9 cellular contexts compared by ENCODE assay signal in genomic region chr12:28569698-28570411, GRCh38.
DNase-seq lines count a peak whose midpoint lies in the region; ATAC-seq and TF ChIP-seq lines count a peak whose summit lies in the region.
"Had no signal": no experiment of that assay in that cellular context is flagged by ENCODE, and none has a peak within 500 bp of the region (broad histone marks: within the 10 kb centered on the region; RNA-seq: fewer than 3 reads in every experiment).

No MANE protein-coding gene starts in this region.

- no peak for TF ChIP-seq CTCF in RWPE1 (conservative IDR thresholded peaks at IDR 0.05; ENCODE audit: low read depth)

- peak; percentile 90 for ATAC-seq in stimulated activated naive CD8-positive, alpha-beta T cell treated with anti-CD3 and anti-CD28 coated beads, Interleukin-15, amount 100 ng/mL, for 72 hours
- ATAC-seq: left lobe of liver had no signal

- no peaks in the 10 kb centered on the region for H3K9me3 Mint-ChIP-seq in stimulated activated naive CD8-positive, alpha-beta T cell treated with anti-CD3 and anti-CD28 coated beads, Interleukin-15, amount 100 ng/mL, for 72 hours

- no peaks in the 10 kb centered on the region for H3K27me3 ChIP-seq in adipocyte (replicated peaks; ENCODE audit: control insufficient read depth, insufficient read depth, low read length)
- H3K27me3 ChIP-seq: upper lobe of left lung had no signal

- no peak overlapping the region for H3K4me3 Mint-ChIP-seq in stimulated activated naive CD8-positive, alpha-beta T cell treated with anti-CD3 and anti-CD28 coated beads, Interleukin-15, amount 100 ng/mL, for 72 hours

- POLR2A ChIA-PET in RWPE1 (lab: Yijun Ruan, JAX; ENCODE audit: low non-redundant PET) = no interaction called here

- H3K9me3 ChIP-seq in adipocyte (ENCODE audit: control insufficient read depth, low read length) = no peaks in the 10 kb centered on the region
- H3K9me3 ChIP-seq: upper lobe of left lung had no signal

- H3K27ac Mint-ChIP-seq in stimulated activated naive CD8-positive, alpha-beta T cell treated with anti-CD3 and anti-CD28 coated beads, Interleukin-15, amount 100 ng/mL, for 72 hours = no peak overlapping the region

- DNase-seq in HPDE6-E6E7 (ENCODE audit: extremely low spot score) (peak; percentile 22), adipocyte (ENCODE audit: low read depth) (peak; percentile 84), glomerular visceral epithelial cell (ENCODE audit: extremely low spot score) (peak; percentile 36), NCI-H2171 treated with DMSO at 0.1 percent for 48 hours (lab: John Stamatoyannopoulos, UW) (no peak), RWPE1 (ENCODE audit: low spot score) (no peak), superior temporal gyrus (ENCODE audit: extremely low spot score) (no peak)
- no peak for DNase-seq in stimulated activated naive CD8-positive, alpha-beta T cell treated with anti-CD3 and anti-CD28 coated beads, Interleukin-15, amount 100 ng/mL, for 72 hours
- DNase-seq: upper lobe of left lung had no signal

- H3K4me3 ChIP-seq in adipocyte (ENCODE audit: low read length) = peak overlapping the region; percentile 26
- H3K4me3 ChIP-seq: upper lobe of left lung had no signal

- no peaks in the 10 kb centered on the region for H3K27me3 Mint-ChIP-seq in stimulated activated naive CD8-positive, alpha-beta T cell treated with anti-CD3 and anti-CD28 coated beads, Interleukin-15, amount 100 ng/mL, for 72 hours

- H3K9ac ChIP-seq in adipocyte (ENCODE audit: low read length) = peak overlapping the region; percentile 1

- peaks cover 30% of the 10 kb centered on the region for H3K4me1 ChIP-seq in adipocyte (ENCODE audit: control insufficient read depth, insufficient read depth, low read length)

- H3K27ac ChIP-seq in RWPE1 = no peak overlapping the region

- peaks cover 6% of the 10 kb centered on the region for H3K4me1 Mint-ChIP-seq in stimulated activated naive CD8-positive, alpha-beta T cell treated with anti-CD3 and anti-CD28 coated beads, Interleukin-15, amount 100 ng/mL, for 72 hours

- no peaks in the 10 kb centered on the region for H3K36me3 ChIP-seq in adipocyte (ENCODE audit: control insufficient read depth, insufficient read depth, low read length, severe bottlenecking)
- H3K36me3 ChIP-seq: upper lobe of left lung had no signal

- CTCF ChIA-PET in RWPE1 (lab: Yijun Ruan, JAX) = no interaction called here

Comparison
In these comparisons a context has a peak if more than half of its experiments do, and no peak if none do; other contexts are left out.
1. DNase-seq: peak in HPDE6-E6E7 (single experiment), adipocyte (single experiment) and glomerular visceral epithelial cell (single experiment); none in stimulated activated naive CD8-positive, alpha-beta T cell treated with anti-CD3 and anti-CD28 coated beads, Interleukin-15, amount 100 ng/mL, for 72 hours (0 of 2), NCI-H2171 treated with DMSO at 0.1 percent for 48 hours (single experiment), RWPE1 (single experiment) and superior temporal gyrus (single experiment).